8 cellular contexts compared by ENCODE assay signal in genomic region chr17:28897769-28898259, GRCh38. TPM values are rescaled to one million over a fixed set of nuclear protein-coding genes. Genes with fewer than 3 reads are reported as not detected.
DNase-seq lines count a peak whose midpoint lies in the region.

No MANE protein-coding gene starts in this region.

- H3K27ac Mint-ChIP-seq in immature natural killer cell, result peak overlapping the region; percentile 91 to 98 (median 95)

- H3K27me3 Mint-ChIP-seq in immature natural killer cell (ENCODE audit: low read depth in 3 of 3), result peaks cover 1 to 15% (median 2%) of the 10 kb centered on the region in 3 donors

- H3K36me3 Mint-ChIP-seq in immature natural killer cell, result peaks cover 0 to 13% (median 0%) of the 10 kb centered on the region in 3 donors

- H3K27me3 ChIP-seq in adipocyte (replicated peaks; ENCODE audit: control insufficient read depth, insufficient read depth, low read length), result no peaks in the 10 kb centered on the region
- H3K27me3 ChIP-seq in stomach smooth muscle (ENCODE audit: control insufficient read depth in 1 of 2, insufficient read depth in 2 of 2, low read length in 2 of 2), result no peaks in the 10 kb centered on the region

- peaks cover 24% of the 10 kb centered on the region for H3K4me1 ChIP-seq in adipocyte (ENCODE audit: control insufficient read depth, insufficient read depth, low read length)
- H3K4me1 ChIP-seq in stomach smooth muscle (ENCODE audit: control insufficient read depth, insufficient read depth, low read length), result peaks cover 34% of the 10 kb centered on the region

- H3K9me3 ChIP-seq in adipocyte (ENCODE audit: control insufficient read depth, low read length), result no peaks in the 10 kb centered on the region
- no peaks in the 10 kb centered on the region for H3K9me3 ChIP-seq in stomach smooth muscle (ENCODE audit: control insufficient read depth in 2 of 2, low read length in 2 of 2)

- H3K4me3 Mint-ChIP-seq in immature natural killer cell, result peak overlapping the region; percentile 88 to 93 (median 92)

- DNase-seq in activated effector memory CD4-positive, alpha-beta T cell treated with anti-CD3 and anti-CD28 coated beads, Interleukin-2, amount 50 U/mL, for 16 hours, result peak; percentile 83
- no peak for DNase-seq in activated effector memory CD4-positive, alpha-beta T cell treated with Interleukin-2 at 50 U/mL for 16 hours
- DNase-seq in adipocyte (ENCODE audit: low read depth) (no peak), immature natural killer cell (no peak), hepatic stellate cell (ENCODE audit: low spot score) (no peak), Ammon's horn (ENCODE audit: low spot score) (no peak), cerebellar cortex (ENCODE audit: low spot score) (no peak)

- H3K27ac ChIP-seq in stomach smooth muscle (ENCODE audit: low read length), result peak overlapping the region; percentile 85

- no peaks in the 10 kb centered on the region for H3K9me3 Mint-ChIP-seq in immature natural killer cell

- peaks cover 61 to 70% of the 10 kb centered on the region in 2 donors for H3K4me1 Mint-ChIP-seq in immature natural killer cell

- peak overlapping the region; percentile 90 for H3K9ac ChIP-seq in adipocyte (ENCODE audit: low read length)
- H3K9ac ChIP-seq in stomach smooth muscle (ENCODE audit: low read length in 2 of 2), result peak overlapping the region; percentile 88 to 94

- H3K36me3 ChIP-seq in adipocyte (ENCODE audit: control insufficient read depth, insufficient read depth, low read length, severe bottlenecking), result no peaks in the 10 kb centered on the region
- H3K36me3 ChIP-seq in stomach smooth muscle (ENCODE audit: control insufficient read depth in 2 of 2, insufficient read depth in 2 of 2, low read length in 2 of 2), result peaks cover 0 to 2% of the 10 kb centered on the region in 2 donors

- peak overlapping the region; percentile 93 for H3K4me3 ChIP-seq in adipocyte (ENCODE audit: low read length)
- peak overlapping the region; percentile 87 to 88 for H3K4me3 ChIP-seq in stomach smooth muscle (ENCODE audit: low read length in 2 of 2)

RNA-seq across cellular contexts. Expression of gene FLOT2, which starts 0.3 kb away (rescaled TPM):
- polyA plus RNA-seq in immature natural killer cell, result 100 to 1,000 TPM; 275 to 360 (median 296) TPM

RNA-seq across cellular contexts. Expression of gene DHRS13, which starts 5.1 kb away (rescaled TPM):
- polyA plus RNA-seq in immature natural killer cell, result 10 to 100 TPM; 21.4 to 27.4 (median 22.2) TPM

RNA-seq across cellular contexts. Expression of gene ERAL1, which starts 43.0 kb away (rescaled TPM):
- 10 to 100 TPM; 32.6 to 48.9 (median 43.5) TPM for polyA plus RNA-seq in immature natural killer cell

RNA-seq across cellular contexts. Expression of gene PHF12, which starts 53.5 kb away (rescaled TPM):
- polyA plus RNA-seq in immature natural killer cell, result 10 to 100 TPM in 1 of 3 donors, 1 to 10 TPM in 2; 1.2 to 15.3 (median 3.9) TPM

RNA-seq across cellular contexts. Expression of gene FAM222B, which starts 55.2 kb away (rescaled TPM):
- polyA plus RNA-seq in immature natural killer cell, result 10 to 100 TPM in 1 of 3 donors, 1 to 10 TPM in 2; 2.5 to 13.7 (median 4.9) TPM
